8 cellular contexts compared by ENCODE assay signal in genomic region chr14:53151867-53152626, GRCh38. TPM values are rescaled to one million over a fixed set of nuclear protein-coding genes. Genes with fewer than 3 reads are reported as not detected.
DNase-seq lines count a peak whose midpoint lies in the region; ATAC-seq and TF ChIP-seq lines count a peak whose summit lies in the region.

No MANE protein-coding gene starts in this region.

- DNase-seq in NCI-H146 treated with DMSO at 0.1 percent for 48 hours (lab: John Stamatoyannopoulos, UW; ENCODE audit: unreplicated experiment) (peak; percentile 39), kidney epithelial cell (ENCODE audit: low read depth) (no peak), amniotic stem cell (lab: John Stamatoyannopoulos, UW) (no peak)
- peak; percentile 48 for DNase-seq in activated CD4-positive, CD25-positive, alpha-beta regulatory T cell treated with anti-CD3 and anti-CD28 coated beads, Interleukin-2, amount 50 U/mL, for 16 hours (ENCODE audit: low read depth, low spot score)
- DNase-seq in central memory CD8-positive, alpha-beta T cell (ENCODE audit: low spot score in 2 of 2): peak; percentile 54 to 60
- DNase-seq in stimulated activated CD4-positive, alpha-beta T cell treated with anti-CD3 and anti-CD28 coated beads, Interleukin-1b, Interleukin-23, amount 100 ng/mL, for 4 hours (ENCODE audit: low read depth in 2 of 2): peak; percentile 50 to 59

- H3K36me3 Mint-ChIP-seq in central memory CD8-positive, alpha-beta T cell (ENCODE audit: insufficient read depth): peaks cover 28% of the 10 kb centered on the region

- H3K36me3 ChIP-seq in kidney epithelial cell (ENCODE audit: control insufficient read depth, insufficient read depth, low read length): no peaks in the 10 kb centered on the region

- peak overlapping the region; percentile 100 for H3K4me3 Mint-ChIP-seq in central memory CD8-positive, alpha-beta T cell

- H3K4me3 ChIP-seq in kidney epithelial cell (ENCODE audit: low read depth, low read length): peak overlapping the region; percentile 73

- H3K9me3 Mint-ChIP-seq in central memory CD8-positive, alpha-beta T cell: no peaks in the 10 kb centered on the region

- peak overlapping the region; percentile 98 for H3K27ac Mint-ChIP-seq in central memory CD8-positive, alpha-beta T cell (ENCODE audit: low read depth)

- H3K27me3 ChIP-seq in kidney epithelial cell (ENCODE audit: control insufficient read depth, insufficient read depth, low read length): no peaks in the 10 kb centered on the region

- ATAC-seq in HG02642 (IDR thresholded peaks at IDR 0.05; ENCODE audit: poor library complexity, unreplicated experiment): peak; percentile 23
- peak; percentile 47 for ATAC-seq in central memory CD8-positive, alpha-beta T cell (replicated peaks; ENCODE audit: extremely low read depth, poor library complexity, severe bottlenecking)

- TF ChIP-seq CTCF in GM12874 (IDR thresholded peaks at IDR 0.05; ENCODE audit: insufficient read depth, low read depth, low read length) (0 out of 2 replicates have a peak, but pooled peaks have one; percentile 3), kidney epithelial cell (IDR thresholded peaks at IDR 0.05; ENCODE audit: insufficient read depth, low read length, poor library complexity, severe bottlenecking) (peak; percentile 32)

- no peaks in the 10 kb centered on the region for H3K27me3 Mint-ChIP-seq in central memory CD8-positive, alpha-beta T cell

- H3K4me1 Mint-ChIP-seq in central memory CD8-positive, alpha-beta T cell: peaks cover 63% of the 10 kb centered on the region

RNA-seq across cellular contexts. Expression of gene DDHD1, which starts 1.1 kb away (rescaled TPM):
- 7.0 and 8.9 TPM in 2 replicates for total RNA-seq in kidney epithelial cell

Comparison
In these comparisons a context has a peak if more than half of its experiments do, and no peak if none do; other contexts are left out.
1. DNase-seq: peak in NCI-H146 treated with DMSO at 0.1 percent for 48 hours (single experiment), activated CD4-positive, CD25-positive, alpha-beta regulatory T cell treated with anti-CD3 and anti-CD28 coated beads, Interleukin-2, amount 50 U/mL, for 16 hours (single experiment), central memory CD8-positive, alpha-beta T cell (2 of 2) and stimulated activated CD4-positive, alpha-beta T cell treated with anti-CD3 and anti-CD28 coated beads, Interleukin-1b, Interleukin-23, amount 100 ng/mL, for 4 hours (2 of 2); none in kidney epithelial cell (single experiment) and amniotic stem cell (single experiment).